ENCODE assay signal across 8 cellular contexts in the genomic region with DNA sequence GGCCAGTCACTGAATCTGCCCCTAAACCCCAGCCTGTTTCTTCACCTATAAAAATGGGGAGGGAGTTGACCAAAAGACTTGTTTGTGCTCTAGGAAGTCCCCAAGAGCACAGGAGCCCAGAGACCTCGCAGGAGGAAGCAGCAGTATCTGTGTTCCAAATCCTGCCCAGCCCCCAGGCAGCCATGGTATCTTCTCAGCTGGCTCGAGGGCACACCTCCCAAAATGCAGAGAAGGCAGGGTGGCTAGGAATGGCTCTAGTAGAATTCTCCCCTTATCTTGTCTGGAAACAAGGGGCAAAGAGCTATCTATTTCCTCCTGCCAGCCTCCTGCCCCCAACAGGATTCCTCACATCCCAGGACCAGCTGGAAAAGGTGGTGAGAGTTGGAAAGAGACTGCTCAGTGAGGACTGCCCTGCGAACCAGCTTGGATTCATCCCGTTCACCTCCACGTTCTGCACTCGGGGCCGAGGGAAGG. TPM values are rescaled to one million over a fixed set of nuclear protein-coding genes. Genes with fewer than 3 reads are reported as not detected.
DNase-seq lines count a peak whose midpoint lies in the region; ATAC-seq, FAIRE-seq and TF ChIP-seq lines count a peak whose summit lies in the region.

No MANE protein-coding gene starts in this region.

- no TSS peak for BruUV-seq in K562 (replicated peaks; lab: Mats Ljungman, UMichigan)

- no peaks in the 10 kb centered on the region for H3K9me3 Mint-ChIP-seq in CD8-positive, alpha-beta memory T cell

- H3K36me3 Mint-ChIP-seq in CD8-positive, alpha-beta memory T cell: peaks cover 5 to 48% (median 6%) of the 10 kb centered on the region in 3 donors

- peaks cover 72 to 85% (median 81%) of the 10 kb centered on the region in 3 donors for H3K4me1 Mint-ChIP-seq in CD8-positive, alpha-beta memory T cell

- POLR2A ChIA-PET in CD8-positive, alpha-beta memory T cell (lab: Charles Lee): interaction anchor here (1.2 to 13.6 kb wide), 8 partner anchors 5 to 818 kb away, joined by 3 to 491 read pairs (median 26); partner anchors contain the start of genes PRR11, SKA2, SUPT4H1 and TRIM37
- POLR2A ChIA-PET in K562 (lab: Yijun Ruan, JAX): interaction anchor here (0.7 to 10.4 kb wide), 15 partner anchors 10 to 155 kb away, joined by 3 to 257 read pairs (median 5); partner anchors contain the start of gene SUPT4H1

- no peak for ATAC-seq in K562
- ATAC-seq in GM21447 (IDR thresholded peaks at IDR 0.05; ENCODE audit: unreplicated experiment): no peak

- peaks cover under 1% of the 10 kb centered on the region; the same call in 1 of the 2 replicates for H4K20me1 ChIP-seq in OCI-LY3 (ENCODE audit: insufficient read depth, low read length)
- peaks cover 1% of the 10 kb centered on the region; the same call in 1 of the 2 replicates for H4K20me1 ChIP-seq in K562 (replicated peaks; ENCODE audit: control insufficient read depth, insufficient read depth, low read length)
- H4K20me1 ChIP-seq in osteoblast (ENCODE audit: insufficient read depth, low read length): no peaks in the 10 kb centered on the region

- H3K36me3 ChIP-seq in CD8-positive, alpha-beta memory T cell (ENCODE audit: insufficient read depth, low read length): peaks cover under 1% of the 10 kb centered on the region
- H3K36me3 ChIP-seq in OCI-LY3 (replicated peaks; ENCODE audit: low read depth, low read length) (peaks cover 4% of the 10 kb centered on the region), K562 (ENCODE audit: control insufficient read depth, insufficient read depth, low read length) (peaks cover 6% of the 10 kb centered on the region; the same call in 2 of the 3 replicates), osteoblast (ENCODE audit: insufficient read depth, low read length) (no peaks in the 10 kb centered on the region)

- peaks cover 0 to 4% of the 10 kb centered on the region in 2 donors for H3K27me3 Mint-ChIP-seq in CD8-positive, alpha-beta memory T cell

- H3K27ac ChIP-seq in CD8-positive, alpha-beta memory T cell (ENCODE audit: low read depth, low read length): peak overlapping the region; percentile 96
- H3K27ac ChIP-seq in OCI-LY3 (ENCODE audit: low read length) (peak overlapping the region; percentile 99), K562 (ENCODE audit: extremely low read depth, low read depth, low read length) (peak overlapping the region; percentile 99), osteoblast (ENCODE audit: low read depth, low read length) (peak overlapping the region; percentile 88)

- FAIRE-seq in K562 (lab: Jason Lieb, UNC): no peak

- TF ChIP-seq RAD21 in K562 (CRISPR knock-in tag; conservative IDR thresholded peaks at IDR 0.05 in 1 of 2, IDR thresholded peaks at IDR 0.05 in 1 of 2): no peak

- H3K9ac ChIP-seq in OCI-LY3 (ENCODE audit: low read length) (peak overlapping the region; percentile 100), K562 (ENCODE audit: insufficient read depth in 1 of 2, low read depth in 2 of 2, low read length in 2 of 2) (peak overlapping the region; percentile 96 to 100)

- peak in 3 of 5 donors; percentile 52 to 72 (median 60) for DNase-seq in CD8-positive, alpha-beta memory T cell
- peak in 1 of 4 experiments; percentile 61 for DNase-seq in K562 (ENCODE audit: extremely low read depth in 1 of 4, low spot score in 3 of 4)
- peak; percentile 90 for DNase-seq in osteoblast (ENCODE audit: insufficient read length, low spot score, missing footprints)
- no peak for DNase-seq in NCI-H510A treated with DMSO at 0.1 percent for 48 hours (lab: John Stamatoyannopoulos, UW)
- no peak for DNase-seq in NCI-H774 (lab: John Stamatoyannopoulos, UW)
- DNase-seq in cerebellar cortex (ENCODE audit: low spot score): no peak

- intact Hi-C loops in K562 (cut with micrococcal nuclease): loop anchor here (10.0 kb wide), 1 partner anchor 298 kb away; no protein-coding TSS in a partner anchor

- H3K4me2 ChIP-seq in OCI-LY3 (ENCODE audit: low read length) (peak overlapping the region; percentile 87), K562 (ENCODE audit: insufficient read depth, low read length) (peak overlapping the region; percentile 90), osteoblast (ENCODE audit: insufficient read depth, low read length) (peak overlapping the region; percentile 41)

- in situ Hi-C loops in K562 (cut with MboI): loop anchor here (5.0 kb wide), 1 partner anchor 80 kb away; the partner anchor contains the start of gene RNF43

- no peaks in the 10 kb centered on the region for H3K9me3 ChIP-seq in CD8-positive, alpha-beta memory T cell (ENCODE audit: low read length)
- H3K9me3 ChIP-seq in OCI-LY3 (ENCODE audit: insufficient read depth, low read length) (peaks cover 5% of the 10 kb centered on the region; the same call in 1 of the 2 replicates), K562 (replicated peaks; ENCODE audit: control insufficient read depth, insufficient read depth, low read depth, low read length) (no peaks in the 10 kb centered on the region), osteoblast (ENCODE audit: low read depth, low read length) (no peaks in the 10 kb centered on the region)

- WGBS in K562 (ENCODE audit: insufficient coverage, low coverage, missing lambda C conversion rate): 4% methylated on average over 7 of the region's 7 CpGs

- H2AFZ ChIP-seq in OCI-LY3 (ENCODE audit: low read depth, low read length) (no peak overlapping the region), K562 (ENCODE audit: low read depth, low read length) (no peak overlapping the region), osteoblast (ENCODE audit: low read length) (peak overlapping the region; percentile 61)

- peaks cover 78% of the 10 kb centered on the region for H3K4me1 ChIP-seq in CD8-positive, alpha-beta memory T cell (ENCODE audit: insufficient read depth, low read length)
- H3K4me1 ChIP-seq in OCI-LY3 (ENCODE audit: low read length) (peaks cover 81% of the 10 kb centered on the region), K562 (replicated peaks in 1 of 2; ENCODE audit: control insufficient read depth in 2 of 2, insufficient read depth in 2 of 2, low read length in 2 of 2) (peaks cover 62 to 75% of the 10 kb centered on the region in 2 experiments), osteoblast (ENCODE audit: insufficient read depth, low read length) (peaks cover 36% of the 10 kb centered on the region)

- H3K4me3 Mint-ChIP-seq in CD8-positive, alpha-beta memory T cell: peak overlapping the region; percentile 89 to 100 (median 95)

- H3K27ac Mint-ChIP-seq in CD8-positive, alpha-beta memory T cell: peak overlapping the region; percentile 93 to 100 (median 98)

- CTCF ChIA-PET in CD8-positive, alpha-beta memory T cell (lab: Charles Lee): interaction anchor here (0.9 to 13.8 kb wide), 4 partner anchors 7 to 80 kb away, joined by 3 to 504 read pairs (median 127); partner anchors contain the start of genes RNF43, SUPT4H1 and TSPOAP1
- CTCF ChIA-PET in K562 (lab: Yijun Ruan, JAX; ENCODE audit: low intra/inter-chr PET ratio): no interaction called here

- H3K79me2 ChIP-seq in OCI-LY3 (ENCODE audit: low read length): peaks cover 92% of the 10 kb centered on the region
- peaks cover 95% of the 10 kb centered on the region for H3K79me2 ChIP-seq in K562 (ENCODE audit: control insufficient read depth, insufficient read depth, low read length)
- no peaks in the 10 kb centered on the region for H3K79me2 ChIP-seq in osteoblast (ENCODE audit: insufficient read depth, low read length)

- TF ChIP-seq EP300 in K562 (IDR thresholded peaks at IDR 0.05; ENCODE audit: low read length): no peak

- TF ChIP-seq POLR2A in K562 (conservative IDR thresholded peaks at IDR 0.05): no peak

- TF ChIP-seq CTCF in OCI-LY3 (IDR thresholded peaks at IDR 0.05; ENCODE audit: low read depth, low read length) (no peak), K562 (IDR thresholded peaks at IDR 0.05 in 2 of 3, conservative IDR thresholded peaks at IDR 0.05 in 1 of 3; ENCODE audit: insufficient read depth in 2 of 3, low read depth in 1 of 3, low read length in 3 of 3) (no peak), osteoblast (IDR thresholded peaks at IDR 0.05; ENCODE audit: extremely low read depth, low read depth, low read length) (no peak)

- no peaks in the 10 kb centered on the region for H3K9me1 ChIP-seq in K562 (ENCODE audit: control insufficient read depth, insufficient read depth, low read length)

- peak overlapping the region; percentile 98 for H3K4me3 ChIP-seq in CD8-positive, alpha-beta memory T cell (ENCODE audit: low read length)
- H3K4me3 ChIP-seq in OCI-LY3 (ENCODE audit: low read length): peak overlapping the region; percentile 96
- peak overlapping the region; percentile 91 for H3K4me3 ChIP-seq in K562
- H3K4me3 ChIP-seq in osteoblast (ENCODE audit: insufficient read depth, low read length): no peak overlapping the region

- H3K27me3 ChIP-seq in CD8-positive, alpha-beta memory T cell (ENCODE audit: insufficient read depth, low read length, poor library complexity, severe bottlenecking): no peaks in the 10 kb centered on the region
- H3K27me3 ChIP-seq in OCI-LY3 (ENCODE audit: low read depth, low read length) (no peaks in the 10 kb centered on the region), K562 (ENCODE audit: control insufficient read depth in 2 of 2, insufficient read depth in 2 of 2, low read length in 2 of 2) (no peaks in the 10 kb centered on the region), osteoblast (ENCODE audit: insufficient read depth, low read length) (no peaks in the 10 kb centered on the region)

RNA-seq across cellular contexts. Expression of gene TSPOAP1, which starts 8.6 kb away (rescaled TPM):
- total RNA-seq in CD8-positive, alpha-beta memory T cell: 10 to 100 TPM; 14.4 to 15.0 TPM
- 4.0 TPM for polyA plus RNA-seq in CD8-positive, alpha-beta memory T cell
- 26.2 and 58.3 TPM in 2 replicates for total RNA-seq in K562 (2011; cell fraction: chromatin; rRNA removed; ENCODE audit: low replicate concordance)
- 24.0 and 24.1 TPM in 2 replicates for total RNA-seq in K562 (2011; cell fraction: nucleolus; rRNA removed)
- total RNA-seq in K562 (2011; cell fraction: nucleoplasm; rRNA removed): 18.1 and 18.9 TPM in 2 replicates
- total RNA-seq in K562 (2014; rRNA removed) (1.0 and 1.8 TPM in 2 replicates), K562 (2014; rRNA removed; fragmentation: Illumina TruSeq; extraction: Trizol) (0.57 and 0.87 TPM in 2 replicates), K562 (2015; rRNA removed; fragmentation: Illumina TruSeq; extraction: Trizol) (0.94 and 1.2 TPM in 2 replicates), K562 (2021) (1.7 and 3.3 TPM in 2 replicates), osteoblast (3.8 and 4.3 TPM in 2 replicates)
- polyA plus RNA-seq in K562 (2011; rRNA removed) (3.2 and 3.3 TPM in 2 replicates), K562 (2014; fragmentation: Illumina TruSeq; extraction: Trizol) (1.1 and 1.2 TPM in 2 replicates), K562 (2014; fragmentation: Nextera tagmentation; extraction: Ambion mirVana) (not detected), K562 (2014; rRNA removed) (1.6 and 3.9 TPM in 2 replicates)
- 2.4 and 2.6 TPM in 2 replicates for polyA plus RNA-seq in K562 (2011; cell fraction: cytosol; rRNA removed)
- 26.8 and 38.8 TPM in 2 replicates for polyA plus RNA-seq in K562 (2011; cell fraction: nucleus; rRNA removed)
- 3.0 and 5.1 TPM in 2 replicates for polyA plus RNA-seq in K562 (2012)
- polyA minus RNA-seq in K562 (2011; rRNA and poly(A)+ RNA removed): 1.1 and 1.8 TPM in 2 replicates
- polyA minus RNA-seq in K562 (2011; cell fraction: cytosol; rRNA and poly(A)+ RNA removed): 0.76 and 2.1 TPM in 2 replicates
- 4.1 and 6.2 TPM in 2 replicates for polyA minus RNA-seq in K562 (2011; cell fraction: nucleus; rRNA and poly(A)+ RNA removed)

RNA-seq across cellular contexts. Expression of gene SUPT4H1, which starts 14.8 kb away (rescaled TPM):
- total RNA-seq in CD8-positive, alpha-beta memory T cell: 100 to 1,000 TPM; 145 to 149 TPM
- 97.5 TPM for polyA plus RNA-seq in CD8-positive, alpha-beta memory T cell
- total RNA-seq in K562 (2011; cell fraction: chromatin; rRNA removed; ENCODE audit: low replicate concordance): 26.0 and 31.9 TPM in 2 replicates
- 30.7 and 32.8 TPM in 2 replicates for total RNA-seq in K562 (2011; cell fraction: nucleolus; rRNA removed)
- total RNA-seq in K562 (2011; cell fraction: nucleoplasm; rRNA removed): 38.1 and 51.1 TPM in 2 replicates
- total RNA-seq in K562 (2014; rRNA removed) (62.1 and 94.0 TPM in 2 replicates), K562 (2014; rRNA removed; fragmentation: Illumina TruSeq; extraction: Trizol) (102 and 108 TPM in 2 replicates), K562 (2015; rRNA removed; fragmentation: Illumina TruSeq; extraction: Trizol) (90.6 and 94.8 TPM in 2 replicates), K562 (2021) (105 and 111 TPM in 2 replicates), osteoblast (49.9 and 60.7 TPM in 2 replicates)
- polyA plus RNA-seq in K562 (2011; rRNA removed) (198 and 273 TPM in 2 replicates), K562 (2014; fragmentation: Illumina TruSeq; extraction: Trizol) (116 and 140 TPM in 2 replicates), K562 (2014; fragmentation: Nextera tagmentation; extraction: Ambion mirVana) (100 to 1,000 TPM; 235 to 320 TPM), K562 (2014; rRNA removed) (113 and 117 TPM in 2 replicates)
- polyA plus RNA-seq in K562 (2011; cell fraction: cytosol; rRNA removed): 118 and 163 TPM in 2 replicates
- 45.3 and 71.9 TPM in 2 replicates for polyA plus RNA-seq in K562 (2011; cell fraction: nucleus; rRNA removed)
- 120 and 125 TPM in 2 replicates for polyA plus RNA-seq in K562 (2012)
- 107 and 135 TPM in 2 replicates for polyA minus RNA-seq in K562 (2011; rRNA and poly(A)+ RNA removed)
- 23.5 and 42.2 TPM in 2 replicates for polyA minus RNA-seq in K562 (2011; cell fraction: cytosol; rRNA and poly(A)+ RNA removed)
- polyA minus RNA-seq in K562 (2011; cell fraction: nucleus; rRNA and poly(A)+ RNA removed): 12.4 and 23.0 TPM in 2 replicates

RNA-seq across cellular contexts. Expression of gene MPO, which starts 56.4 kb away (rescaled TPM):
- total RNA-seq in CD8-positive, alpha-beta memory T cell: not detected
- polyA plus RNA-seq in CD8-positive, alpha-beta memory T cell: not detected
- 0.12 and 0.14 TPM in 2 replicates for total RNA-seq in K562 (2011; cell fraction: chromatin; rRNA removed; ENCODE audit: low replicate concordance)
- 0.17 TPM in 1 of 2 replicates, not detected in the other for total RNA-seq in K562 (2011; cell fraction: nucleolus; rRNA removed)
- total RNA-seq in K562 (2011; cell fraction: nucleoplasm; rRNA removed): not detected in 2 replicates
- total RNA-seq in K562 (2014; rRNA removed): not detected in 2 replicates
- total RNA-seq in K562 (2014; rRNA removed; fragmentation: Illumina TruSeq; extraction: Trizol): not detected in 2 replicates
- total RNA-seq in K562 (2015; rRNA removed; fragmentation: Illumina TruSeq; extraction: Trizol): not detected in 2 replicates
- 0.47 TPM in 1 of 2 replicates, not detected in the other for total RNA-seq in K562 (2021)
- polyA plus RNA-seq in K562 (2011; rRNA removed): 0.15 and 0.39 TPM in 2 replicates
- polyA plus RNA-seq in K562 (2011; cell fraction: cytosol; rRNA removed): 0.06 and 0.33 TPM in 2 replicates
- polyA plus RNA-seq in K562 (2011; cell fraction: nucleus; rRNA removed): 0.06 and 0.34 TPM in 2 replicates
- 0.03 and 0.08 TPM in 2 replicates for polyA plus RNA-seq in K562 (2012)
- 0.06 TPM in 1 of 2 replicates, not detected in the other for polyA plus RNA-seq in K562 (2014; fragmentation: Illumina TruSeq; extraction: Trizol)
- polyA plus RNA-seq in K562 (2014; fragmentation: Nextera tagmentation; extraction: Ambion mirVana): under 1 TPM in 1 of 2 experiments, not detected in 1; 0.04 TPM
- 0.03 TPM in 1 of 2 replicates, not detected in the other for polyA plus RNA-seq in K562 (2014; rRNA removed)
- 0.06 and 0.32 TPM in 2 replicates for polyA minus RNA-seq in K562 (2011; rRNA and poly(A)+ RNA removed)
- not detected in 2 replicates for polyA minus RNA-seq in K562 (2011; cell fraction: cytosol; rRNA and poly(A)+ RNA removed)
- not detected in 2 replicates for polyA minus RNA-seq in K562 (2011; cell fraction: nucleus; rRNA and poly(A)+ RNA removed)
- total RNA-seq in osteoblast: under 0.01 TPM in 1 of 2 replicates, not detected in the other

Comparison
In these comparisons a context has a peak if more than half of its experiments do, and no peak if none do; other contexts are left out.
1. DNase-seq: peak in CD8-positive, alpha-beta memory T cell (3 of 5) and osteoblast (single experiment); none in NCI-H510A treated with DMSO at 0.1 percent for 48 hours (single experiment), NCI-H774 (single experiment) and cerebellar cortex (single experiment).
2. Peak in every context shown above with its lines, with median percentiles within 50 percentile points of each other: H3K27ac ChIP-seq and H3K4me2 ChIP-seq.